17 cellular contexts compared by ENCODE assay signal in the genomic region with DNA sequence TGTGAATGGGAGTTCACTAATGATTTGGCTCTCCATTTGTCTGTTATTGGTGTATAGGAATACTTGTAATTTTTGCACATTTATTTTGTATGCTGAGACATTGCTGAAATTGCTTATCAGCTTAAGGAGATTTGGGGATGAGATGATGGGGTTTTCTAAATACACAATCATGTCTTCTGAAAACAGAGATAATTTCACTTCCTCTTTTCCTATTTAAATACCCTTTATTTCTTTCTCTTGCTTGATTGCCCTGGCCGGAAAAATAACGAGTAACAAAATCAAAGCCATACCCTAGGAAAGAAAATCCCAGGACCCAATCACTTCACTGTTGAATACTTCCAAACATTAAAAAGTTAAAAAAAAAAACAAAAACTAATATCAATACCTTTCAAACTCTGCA.
DNase-seq lines count a peak whose midpoint lies in the region; ATAC-seq and TF ChIP-seq lines count a peak whose summit lies in the region.
"Had no signal": no experiment of that assay in that cellular context is flagged by ENCODE, and none has a peak within 500 bp of the region (broad histone marks: within the 10 kb centered on the region; RNA-seq: fewer than 3 reads in every experiment).

No MANE protein-coding gene starts in this region.

- H3F3A ChIP-seq in DOHH2 (ENCODE audit: control insufficient read depth, insufficient read depth), result no peaks in the 10 kb centered on the region

- H3K27ac ChIP-seq in BLaER1 (no peak overlapping the region), DOHH2 (ENCODE audit: low read depth, low read length) (no peak overlapping the region), heart right ventricle (no peak overlapping the region)
- no peak overlapping the region for H3K27ac ChIP-seq in CD8-positive, alpha-beta T cell (ENCODE audit: low read depth, low read length)
- H3K27ac ChIP-seq: C4-2B had no signal

- H3K9ac ChIP-seq in BLaER1, result no peak overlapping the region

- no peaks in the 10 kb centered on the region for H3K79me2 ChIP-seq in DOHH2 (ENCODE audit: control insufficient read depth, low read length)

- H3K4me1 Mint-ChIP-seq in CD8-positive, alpha-beta T cell (ENCODE audit: low read depth), result no peaks in the 10 kb centered on the region

- no peaks in the 10 kb centered on the region for H4K20me1 ChIP-seq in BLaER1
- no peaks in the 10 kb centered on the region for H4K20me1 ChIP-seq in DOHH2 (ENCODE audit: control insufficient read depth, insufficient read depth, low read depth, low read length)

- no peak for TF ChIP-seq CTCF in DOHH2 (IDR thresholded peaks at IDR 0.05; ENCODE audit: low read depth, low read length, poor library complexity, severe bottlenecking)
- TF ChIP-seq CTCF in heart right ventricle (IDR thresholded peaks at IDR 0.05), result no peak
- TF ChIP-seq CTCF in CD8-positive, alpha-beta T cell (IDR thresholded peaks at IDR 0.05), result no peak

- no peaks in the 10 kb centered on the region for H3K9me3 ChIP-seq in BLaER1
- 0 out of 2 replicates have a peak, but pooled peaks cover 3% of the 10 kb centered on the region for H3K9me3 ChIP-seq in DOHH2 (ENCODE audit: control insufficient read depth, insufficient read depth, low read length)
- peaks cover 0 to 20% (median 0%) of the 10 kb centered on the region in 11 donors for H3K9me3 ChIP-seq in heart right ventricle
- no peaks in the 10 kb centered on the region for H3K9me3 ChIP-seq in CD8-positive, alpha-beta T cell (ENCODE audit: low read length)
- H3K9me3 ChIP-seq: HAP-1 had no signal

- intact Hi-C loops in heart right ventricle (cut with DNase I), result no loop called here
- intact Hi-C loops in CD8-positive, alpha-beta T cell (cut with DNase I, micrococcal nuclease), result no loop called here

- CTCF ChIA-PET in CD8-positive, alpha-beta T cell (lab: Charles Lee), result no interaction called here

- H3K4me1 ChIP-seq in BLaER1 (peaks cover 8% of the 10 kb centered on the region; the same call in 1 of the 2 replicates), DOHH2 (ENCODE audit: control insufficient read depth, low read length) (peaks cover 12% of the 10 kb centered on the region), heart right ventricle (no peaks in the 10 kb centered on the region)
- H3K4me1 ChIP-seq in CD8-positive, alpha-beta T cell (ENCODE audit: insufficient read depth, low read length), result no peaks in the 10 kb centered on the region
- H3K4me1 ChIP-seq: HAP-1 had no signal

- H3K27me3 Mint-ChIP-seq in CD8-positive, alpha-beta T cell (ENCODE audit: low read depth), result no peaks in the 10 kb centered on the region
- H3K27me3 Mint-ChIP-seq: CD4-positive, alpha-beta T cell had no signal

- H3K4me3 ChIP-seq in BLaER1 (no peak overlapping the region), DOHH2 (ENCODE audit: low read length) (no peak overlapping the region), heart right ventricle (no peak overlapping the region)
- H3K4me3 ChIP-seq in CD8-positive, alpha-beta T cell (ENCODE audit: low read depth, low read length), result no peak overlapping the region
- H3K4me3 ChIP-seq: HAP-1 had no signal

- POLR2A ChIA-PET in CD8-positive, alpha-beta T cell (lab: Charles Lee), result no interaction called here

- H3K4me2 ChIP-seq in BLaER1 (0 out of 2 replicates have a peak overlapping the region, but pooled peaks have one; percentile 10), DOHH2 (ENCODE audit: low read length) (peak overlapping the region; percentile 34; the same call in 1 of the 2 replicates)

- no peaks in the 10 kb centered on the region for H3K27me3 ChIP-seq in BLaER1
- H3K27me3 ChIP-seq in DOHH2 (ENCODE audit: control insufficient read depth, low read length), result no peaks in the 10 kb centered on the region
- H3K27me3 ChIP-seq in heart right ventricle, result no peaks in the 10 kb centered on the region
- no peaks in the 10 kb centered on the region for H3K27me3 ChIP-seq in CD8-positive, alpha-beta T cell (ENCODE audit: insufficient read depth, low read length)

- no peak overlapping the region for H3K27ac Mint-ChIP-seq in CD8-positive, alpha-beta T cell
- H3K27ac Mint-ChIP-seq: CD4-positive, alpha-beta T cell; HFFc6 had no signal

- H3K36me3 Mint-ChIP-seq in CD8-positive, alpha-beta T cell, result no peaks in the 10 kb centered on the region

- peaks cover 5% of the 10 kb centered on the region for H3K9me3 Mint-ChIP-seq in CD8-positive, alpha-beta T cell

- no peaks in the 10 kb centered on the region for H3K9me2 ChIP-seq in DOHH2 (replicated peaks; ENCODE audit: control insufficient read depth, low read length)

- H3K36me3 ChIP-seq in BLaER1, result no peaks in the 10 kb centered on the region
- H3K36me3 ChIP-seq in DOHH2 (ENCODE audit: control insufficient read depth, low read length), result no peaks in the 10 kb centered on the region
- H3K36me3 ChIP-seq in heart right ventricle, result no peaks in the 10 kb centered on the region
- no peaks in the 10 kb centered on the region for H3K36me3 ChIP-seq in CD8-positive, alpha-beta T cell (ENCODE audit: insufficient read depth, low read length)
- H3K36me3 ChIP-seq: HAP-1 had no signal

- no peak overlapping the region for H3K4me3 Mint-ChIP-seq in CD8-positive, alpha-beta T cell
- H3K4me3 Mint-ChIP-seq: CD4-positive, alpha-beta T cell; HFFc6 had no signal

- ATAC-seq in HG02610 (IDR thresholded peaks at IDR 0.05; ENCODE audit: unreplicated experiment), result no peak
- no peak for ATAC-seq in heart right ventricle
- no peak for ATAC-seq in CD8-positive, alpha-beta T cell

- DNase-seq in MV-4-11 (lab: John Stamatoyannopoulos, UW) (peak; percentile 13), OCI-M1 (lab: John Stamatoyannopoulos, UW) (peak; percentile 19), heart right ventricle (no peak), NCI-H226 (no peak)
- no peak for DNase-seq in CD8-positive, alpha-beta T cell
- DNase-seq: Calu3; CD4-positive, alpha-beta T cell; COR-L47; DMS53; DMS79 treated with DMSO at 0.1 percent for 48 hours; GOT3; HFFc6 had no signal

- 38 to 43% methylated on average over 2 of the region's 2 CpGs for WGBS in heart right ventricle, 2 donors

Comparison
In these comparisons a context has a peak if more than half of its experiments do, and no peak if none do; other contexts are left out.
1. DNase-seq: peak in MV-4-11 (single experiment) and OCI-M1 (single experiment); none in heart right ventricle (0 of 2), NCI-H226 (single experiment) and CD8-positive, alpha-beta T cell (0 of 7).